Comparison of ENCODE assay signal across 18 cellular contexts in the genomic region with DNA sequence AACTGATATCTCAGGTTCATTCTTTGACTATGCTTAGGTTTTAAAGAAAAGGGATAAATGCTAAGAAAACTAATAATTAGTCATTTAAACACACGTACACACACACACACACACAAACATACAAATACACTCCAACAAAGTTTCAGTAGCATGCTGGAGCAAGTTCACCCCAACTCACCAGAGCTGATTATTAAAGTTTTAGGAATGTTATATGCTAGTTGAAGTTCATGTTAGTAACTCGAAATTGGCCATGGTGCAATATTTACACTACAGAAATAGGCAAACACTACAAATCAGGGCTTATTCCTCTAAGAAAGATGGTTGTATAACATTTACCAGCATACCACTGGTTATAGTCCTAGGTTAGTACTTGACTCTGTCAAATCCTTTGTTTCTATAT.
DNase-seq lines count a peak whose midpoint lies in the region; ATAC-seq and TF ChIP-seq lines count a peak whose summit lies in the region.
"Had no signal": no experiment of that assay in that cellular context is flagged by ENCODE, and none has a peak within 500 bp of the region (broad histone marks: within the 10 kb centered on the region; RNA-seq: fewer than 3 reads in every experiment).

No MANE protein-coding gene starts in this region.

- intact Hi-C loops in IMR-90 (cut with micrococcal nuclease), result no loop called here
- intact Hi-C loops in left lung (cut with DNase I), result no loop called here

- no peak for ATAC-seq in IMR-90 (ENCODE audit: low read depth)
- ATAC-seq in left lung, result peak; percentile 69
- ATAC-seq: GM23338, HCT116, K562 had no signal

- H3K56ac ChIP-seq in IMR-90 (ENCODE audit: extremely low read depth, insufficient read depth, low read length), result no peak overlapping the region

- no peak overlapping the region for H3K9ac ChIP-seq in IMR-90 (ENCODE audit: low read depth, low read length)

- no peaks in the 10 kb centered on the region for H3K79me1 ChIP-seq in IMR-90 (ENCODE audit: low read depth in 1 of 2, low read length in 2 of 2)

- H3K14ac ChIP-seq in IMR-90 (replicated peaks; ENCODE audit: low read depth, low read length), result no peak overlapping the region

- no peak overlapping the region for H2AFZ ChIP-seq in IMR-90 (replicated peaks; ENCODE audit: low read length, poor library complexity)
- H2AFZ ChIP-seq: GM23338 had no signal

- H3K27ac ChIP-seq in IMR-90 (ENCODE audit: insufficient read depth, low read length) (no peak overlapping the region), RWPE1 (no peak overlapping the region), left lung (no peak overlapping the region)
- H3K27ac ChIP-seq: C4-2B had no signal

- no CpG with 5 or more reads among the region's 2 CpGs for WGBS in IMR-90 (ENCODE audit: extremely low coverage in 2 of 2, insufficient read length in 1 of 2), 2 experiments

- no peak overlapping the region for H3K4me2 ChIP-seq in IMR-90 (ENCODE audit: low read depth, low read length)
- H3K4me2 ChIP-seq: GM23338 had no signal

- DNase-seq in IMR-90 (peak; percentile 0), RWPE1 (ENCODE audit: low spot score) (peak; percentile 6), epithelial cell of esophagus (ENCODE audit: low read depth) (peak; percentile 82), left lung (no peak), HuH-7.5 (ENCODE audit: low spot score) (no peak), foreskin fibroblast (no peak), NCI-H2029 treated with DMSO at 0.1 percent for 48 hours (lab: John Stamatoyannopoulos, UW) (no peak)
- DNase-seq: ACHN; AML-193; Caco-2; CD4-positive, alpha-beta T cell; DMS79 treated with DMSO at 0.1 percent for 48 hours; GF-D8; HFFc6 had no signal

- no peak overlapping the region for H2AK5ac ChIP-seq in IMR-90 (ENCODE audit: low read depth, low read length)

- H2AK9ac ChIP-seq in IMR-90 (replicated peaks; ENCODE audit: low read depth, low read length, poor library complexity), result no peak overlapping the region

- dilution Hi-C loops in IMR-90 (cut with HindIII; ENCODE audit: low sequenced_read_pairs, unreplicated experiment), result no loop called here

- TF ChIP-seq RAD21 in IMR-90 (IDR thresholded peaks at IDR 0.05; ENCODE audit: low read length), result no peak

- no peak overlapping the region for H4K91ac ChIP-seq in IMR-90 (ENCODE audit: insufficient read depth, low read depth, low read length)

- H3K4ac ChIP-seq in IMR-90 (ENCODE audit: low read depth, low read length), result no peak overlapping the region

- H2BK15ac ChIP-seq in IMR-90 (ENCODE audit: low read depth, low read length), result no peak overlapping the region

- no peak for TF ChIP-seq POLR2A in IMR-90 (IDR thresholded peaks at IDR 0.05; ENCODE audit: low read depth, low read length)

- no peak overlapping the region for H3K4me3 ChIP-seq in IMR-90 (ENCODE audit: insufficient read depth, low read depth, low read length)
- H3K4me3 ChIP-seq in epithelial cell of esophagus (ENCODE audit: low read length), result no peak overlapping the region
- no peak overlapping the region for H3K4me3 ChIP-seq in left lung
- no peak overlapping the region for H3K4me3 ChIP-seq in foreskin fibroblast (ENCODE audit: low read depth in 1 of 2, low read length in 2 of 2)
- H3K4me3 ChIP-seq: GM23338, K562 had no signal

- CTCF ChIA-PET in IMR-90 (lab: Yijun Ruan, JAX), result no interaction called here
- CTCF ChIA-PET in RWPE1 (lab: Yijun Ruan, JAX), result no interaction called here

- H4K20me1 ChIP-seq in IMR-90 (ENCODE audit: insufficient read depth, low read length), result no peaks in the 10 kb centered on the region

- no peak overlapping the region for H3K18ac ChIP-seq in IMR-90 (ENCODE audit: low read depth, low read length)

- no peak overlapping the region for H2BK5ac ChIP-seq in IMR-90 (ENCODE audit: low read depth, low read length, poor library complexity, severe bottlenecking)

- no peak overlapping the region for H4K5ac ChIP-seq in IMR-90 (ENCODE audit: low read depth, low read length)

- in situ Hi-C loops in IMR-90 (cut with MboI; ENCODE audit: low sequenced_read_pairs), result no loop called here

- H3K36me3 ChIP-seq in IMR-90 (ENCODE audit: control insufficient read depth, insufficient read depth, low read length) (no peaks in the 10 kb centered on the region), left lung (no peaks in the 10 kb centered on the region)

- H3K9me1 ChIP-seq in IMR-90 (ENCODE audit: insufficient read depth, low read length), result no peaks in the 10 kb centered on the region

- H3K9me3 ChIP-seq in IMR-90 (ENCODE audit: control insufficient read depth, insufficient read depth, low read length), result peaks cover 14% of the 10 kb centered on the region
- no peaks in the 10 kb centered on the region for H3K9me3 ChIP-seq in left lung
- H3K9me3 ChIP-seq: Caco-2 had no signal

- no TSS peak for BruUV-seq in IMR-90 (replicated peaks; lab: Mats Ljungman, UMichigan)

- H3K4me1 ChIP-seq in IMR-90 (ENCODE audit: control insufficient read depth, insufficient read depth, low read length) (no peaks in the 10 kb centered on the region), left lung (no peaks in the 10 kb centered on the region)
- H3K4me1 ChIP-seq: Caco-2 had no signal

- no peak overlapping the region for H2BK20ac ChIP-seq in IMR-90 (ENCODE audit: low read depth, low read length)

- H3K23ac ChIP-seq in IMR-90 (ENCODE audit: low read depth, low read length), result no peak overlapping the region

- H2BK120ac ChIP-seq in IMR-90 (ENCODE audit: low read depth, low read length), result no peak overlapping the region

- H3K27me3 ChIP-seq in IMR-90 (ENCODE audit: control insufficient read depth, insufficient read depth, low read length), result no peaks in the 10 kb centered on the region
- H3K27me3 ChIP-seq in left lung, result no peaks in the 10 kb centered on the region

- POLR2A ChIA-PET in IMR-90 (lab: Charles Lee; ENCODE audit: unreplicated experiment), result no interaction called here
- POLR2A ChIA-PET in RWPE1 (lab: Yijun Ruan, JAX; ENCODE audit: low non-redundant PET), result no interaction called here

- H4K8ac ChIP-seq in IMR-90 (ENCODE audit: low read depth in 2 of 2, low read length in 2 of 2), result no peak overlapping the region

- TF ChIP-seq CTCF in IMR-90 (conservative IDR thresholded peaks at IDR 0.05; ENCODE audit: low read depth, low read length), result no peak
- TF ChIP-seq CTCF in RWPE1 (conservative IDR thresholded peaks at IDR 0.05; ENCODE audit: low read depth), result no peak
- TF ChIP-seq CTCF in epithelial cell of esophagus (IDR thresholded peaks at IDR 0.05; ENCODE audit: insufficient read depth, low read depth, low read length, missing control alignments), result no peak
- no peak for TF ChIP-seq CTCF in left lung (IDR thresholded peaks at IDR 0.05)
- TF ChIP-seq CTCF in foreskin fibroblast (IDR thresholded peaks at IDR 0.05; ENCODE audit: low read depth, low read length), result no peak

TF ChIP-seq in IMR-90, 13 proteins besides CTCF, POLR2A, EP300 and RAD21:
- TF ChIP-seq FOS (IDR thresholded peaks at IDR 0.05; ENCODE audit: low read depth, low read length), result no peak
- no peak for TF ChIP-seq ELK1 (IDR thresholded peaks at IDR 0.05; ENCODE audit: borderline replicate concordance, low read depth, low read length)
- TF ChIP-seq SMC3 (IDR thresholded peaks at IDR 0.05; ENCODE audit: low read depth, low read length), result no peak
- TF ChIP-seq MAZ (IDR thresholded peaks at IDR 0.05; ENCODE audit: borderline replicate concordance, low read depth, low read length), result no peak
- no peak for TF ChIP-seq NFE2L2 (IDR thresholded peaks at IDR 0.05; ENCODE audit: low read depth, low read length)
- no peak for TF ChIP-seq MXI1 (IDR thresholded peaks at IDR 0.05; ENCODE audit: borderline replicate concordance, low read depth, low read length)
- TF ChIP-seq CEBPB (IDR thresholded peaks at IDR 0.05; ENCODE audit: low read depth, low read length), result no peak
- no peak for TF ChIP-seq RCOR1 (IDR thresholded peaks at IDR 0.05; ENCODE audit: insufficient replicate concordance, low read length)
TF ChIP-seq in IMR-90: peak in this region for 0.

Comparison
In these comparisons a context has a peak if more than half of its experiments do, and no peak if none do; other contexts are left out.
1. DNase-seq: peak in IMR-90 (single experiment), RWPE1 (single experiment) and epithelial cell of esophagus (single experiment); none in left lung (0 of 2), HuH-7.5 (single experiment), foreskin fibroblast (0 of 2) and NCI-H2029 treated with DMSO at 0.1 percent for 48 hours (single experiment).